Comparison of ENCODE assay signal across 18 cellular contexts in genomic region chr5:1332461-1333001, GRCh38. TPM values are rescaled to one million over a fixed set of nuclear protein-coding genes. Genes with fewer than 3 reads are reported as not detected.
A peak's percentile ranks its signal among the peaks of the same experiment; 100 is the strongest.
DNase-seq lines count a peak whose midpoint lies in the region; ATAC-seq, FAIRE-seq and TF ChIP-seq lines count a peak whose summit lies in the region.
"Had no signal": no experiment of that assay in that cellular context is flagged by ENCODE, and none has a peak within 500 bp of the region (broad histone marks: within the 10 kb centered on the region; RNA-seq: fewer than 3 reads in every experiment).

No MANE protein-coding gene starts in this region.

- BruUV-seq in K562 (replicated peaks; lab: Mats Ljungman, UMichigan), result no TSS peak

- H3K4me3 Mint-ChIP-seq in GM23338, result no peak overlapping the region
- H3K4me3 Mint-ChIP-seq: H9; stimulated activated naive CD8-positive, alpha-beta T cell treated with anti-CD3 and anti-CD28 coated beads, Interleukin-15, Interleukin-2, amounts not matched to agents 100 ng/mL and 50 ng/mL, for 24 hours had no signal

- in situ Hi-C loops in K562 (cut with MboI), result no loop called here

- no peak overlapping the region for H3K27ac Mint-ChIP-seq in GM23338
- H3K27ac Mint-ChIP-seq: H9; stimulated activated naive CD8-positive, alpha-beta T cell treated with anti-CD3 and anti-CD28 coated beads, Interleukin-15, Interleukin-2, amounts not matched to agents 100 ng/mL and 50 ng/mL, for 24 hours had no signal

- H3K4me1 ChIP-seq in GM23338 (ENCODE audit: insufficient read depth), result no peaks in the 10 kb centered on the region
- H3K4me1 ChIP-seq in K562 (replicated peaks in 1 of 2; ENCODE audit: control insufficient read depth in 2 of 2, insufficient read depth in 2 of 2, low read length in 2 of 2), result peaks cover 0 to 27% of the 10 kb centered on the region in 2 experiments; a peak in 2 of 5 replicates
- H3K4me1 ChIP-seq: parathyroid adenoma had no signal

- no peak overlapping the region for H3K9ac ChIP-seq in K562 (ENCODE audit: insufficient read depth in 1 of 2, low read depth in 2 of 2, low read length in 2 of 2)
- H3K9ac ChIP-seq: parathyroid adenoma had no signal

- intact Hi-C loops in K562 (cut with micrococcal nuclease), result no loop called here
- intact Hi-C loops in posterior vena cava (cut with DNase I), result no loop called here

- H3K4me3 ChIP-seq in GM23338 (no peak overlapping the region), K562 (no peak overlapping the region)

- H3K4me2 ChIP-seq in GM23338 (no peak overlapping the region), K562 (ENCODE audit: insufficient read depth, low read length) (no peak overlapping the region)

- H3K27ac ChIP-seq in GM23338 (ENCODE audit: low read depth) (no peak overlapping the region), K562 (ENCODE audit: extremely low read depth, low read depth, low read length) (peak overlapping the region; percentile 29; the same call in 1 of the 3 replicates)
- H3K27ac ChIP-seq: parathyroid adenoma had no signal

- POLR2A ChIA-PET in K562 (lab: Yijun Ruan, JAX), result no interaction called here

- H3K36me3 ChIP-seq in GM23338 (ENCODE audit: insufficient read depth) (peaks cover 26% of the 10 kb centered on the region), K562 (ENCODE audit: control insufficient read depth, insufficient read depth, low read length) (peaks cover 84% of the 10 kb centered on the region)

- H4K20me1 ChIP-seq in GM23338 (replicated peaks; ENCODE audit: insufficient read depth) (0 out of 2 replicates have a peak, but pooled peaks cover 5% of the 10 kb centered on the region), K562 (replicated peaks; ENCODE audit: control insufficient read depth, insufficient read depth, low read length) (peaks cover 30% of the 10 kb centered on the region)

- no peak for TF ChIP-seq RAD21 in K562 (CRISPR knock-in tag; conservative IDR thresholded peaks at IDR 0.05 in 1 of 2, IDR thresholded peaks at IDR 0.05 in 1 of 2)

- peaks cover 13% of the 10 kb centered on the region for H3K27me3 Mint-ChIP-seq in GM23338 (ENCODE audit: insufficient read depth, low read depth, poor library complexity)
- H3K27me3 Mint-ChIP-seq: stimulated activated naive CD8-positive, alpha-beta T cell treated with anti-CD3 and anti-CD28 coated beads, Interleukin-15, Interleukin-2, amounts not matched to agents 100 ng/mL and 50 ng/mL, for 24 hours had no signal

- TF ChIP-seq CTCF in GM23338 (conservative IDR thresholded peaks at IDR 0.05; ENCODE audit: low read depth in 2 of 2) (no peak), K562 (IDR thresholded peaks at IDR 0.05 in 2 of 3, conservative IDR thresholded peaks at IDR 0.05 in 1 of 3; ENCODE audit: insufficient read depth in 2 of 3, low read depth in 1 of 3, low read length in 3 of 3) (no peak)

- H3K4me1 Mint-ChIP-seq in GM23338, result peaks cover 2% of the 10 kb centered on the region; the same call in 1 of the 3 replicates

- H3F3A ChIP-seq in GM23338 (replicated peaks; ENCODE audit: low read depth), result no peaks in the 10 kb centered on the region

- no peaks in the 10 kb centered on the region; the same call in 2 of the 3 replicates for H3K9me3 Mint-ChIP-seq in GM23338
- H3K9me3 Mint-ChIP-seq: H9; stimulated activated naive CD8-positive, alpha-beta T cell treated with anti-CD3 and anti-CD28 coated beads, Interleukin-15, Interleukin-2, amounts not matched to agents 100 ng/mL and 50 ng/mL, for 24 hours had no signal

- CTCF ChIA-PET in K562 (lab: Yijun Ruan, JAX; ENCODE audit: low intra/inter-chr PET ratio), result no interaction called here

- no peaks in the 10 kb centered on the region for H3K9me3 ChIP-seq in K562 (replicated peaks; ENCODE audit: control insufficient read depth, insufficient read depth, low read depth, low read length)

- H2AFZ ChIP-seq in GM23338 (no peak overlapping the region), K562 (ENCODE audit: low read depth, low read length) (no peak overlapping the region)
- H2AFZ ChIP-seq: parathyroid adenoma had no signal

- DNase-seq in GM23338 (ENCODE audit: low spot score), result no peak
- DNase-seq in NAMALWA (ENCODE audit: low spot score), result peak; percentile 69
- DNase-seq in K562 (ENCODE audit: extremely low read depth in 1 of 4, low spot score in 3 of 4), result peak in 2 of 4 experiments; percentile 27 to 43
- peak; percentile 74 for DNase-seq in posterior vena cava (ENCODE audit: low spot score)
- DNase-seq in activated gamma-delta T cell (lab: John Stamatoyannopoulos, UW), result no peak
- no peak for DNase-seq in urothelium cell line (ENCODE audit: low spot score)
- DNase-seq in erythroblast (lab: John Stamatoyannopoulos, UW), result no peak
- DNase-seq: activated CD4-positive, CD25-positive, alpha-beta regulatory T cell treated with anti-CD3 and anti-CD28 coated beads, Interleukin-2, amount 50 U/mL, for 72 hours; cerebellar nuclear complex; glutamatergic neuron; H9; islet precursor cell; NCI-H1694 treated with DMSO at 0.1 percent for 48 hours; NCI-H524 had no signal

- TF ChIP-seq EP300 in K562 (IDR thresholded peaks at IDR 0.05; ENCODE audit: low read length), result no peak

- peak; percentile 42 for FAIRE-seq in K562 (lab: Jason Lieb, UNC)
- no peak for FAIRE-seq in urothelium cell line (lab: Jason Lieb, UNC)

- H3K79me2 ChIP-seq in GM23338 (replicated peaks; ENCODE audit: insufficient read depth) (peaks cover 8% of the 10 kb centered on the region; the same call in 1 of the 2 replicates), K562 (ENCODE audit: control insufficient read depth, insufficient read depth, low read length) (peaks cover 6% of the 10 kb centered on the region; the same call in 1 of the 3 replicates)
- H3K79me2 ChIP-seq: parathyroid adenoma had no signal

- peak; percentile 52; the same call in 1 of the 3 replicates for ATAC-seq in GM23338
- ATAC-seq in K562, result peak; percentile 89

- H3K9me2 ChIP-seq in GM23338 (ENCODE audit: insufficient read depth), result no peaks in the 10 kb centered on the region

- TF ChIP-seq POLR2A in K562 (conservative IDR thresholded peaks at IDR 0.05) (no peak), erythroblast (IDR thresholded peaks at IDR 0.05; ENCODE audit: low read length) (no peak)

- no peaks in the 10 kb centered on the region for H3K9me1 ChIP-seq in K562 (ENCODE audit: control insufficient read depth, insufficient read depth, low read length)

- H3K27me3 ChIP-seq in GM23338 (ENCODE audit: insufficient read depth) (no peaks in the 10 kb centered on the region), K562 (ENCODE audit: control insufficient read depth in 2 of 2, insufficient read depth in 2 of 2, low read length in 2 of 2) (no peaks in the 10 kb centered on the region)

- 61% methylated on average over 11 of the region's 11 CpGs for WGBS in K562 (ENCODE audit: insufficient coverage, low coverage, missing lambda C conversion rate)

- H3K36me3 Mint-ChIP-seq in GM23338 (ENCODE audit: low read depth), result peaks cover 81% of the 10 kb centered on the region

TF ChIP-seq in GM23338, 12 proteins besides CTCF, POLR2A, EP300 and RAD21:
- no peak for TF ChIP-seq EZH2 (IDR thresholded peaks at IDR 0.05; ENCODE audit: low read depth, unreplicated experiment)

TF ChIP-seq in K562, 482 proteins besides CTCF, POLR2A, EP300 and RAD21 (continues in another document):
- TF ChIP-seq KDM5B (IDR thresholded peaks at IDR 0.05; ENCODE audit: insufficient replicate concordance, low read depth, low read length) (no peak), ZNF121 (CRISPR knock-in tag; conservative IDR thresholded peaks at IDR 0.05) (peak; percentile 73)

RNA-seq across cellular contexts. Expression of gene CLPTM1L, which starts 12.4 kb away (rescaled TPM):
- total RNA-seq in GM23338 (2014; rRNA removed; shearing (Covaris generic)), result 110 and 142 TPM in 2 replicates
- polyA plus RNA-seq in GM23338 (2016; fragmentation: Nextera tagmentation; extraction: Ambion mirVana) (39.9 and 41.7 TPM in 2 replicates), K562 (2011; rRNA removed) (130 and 184 TPM in 2 replicates), K562 (2014; fragmentation: Illumina TruSeq; extraction: Trizol) (198 and 213 TPM in 2 replicates), K562 (2014; fragmentation: Nextera tagmentation; extraction: Ambion mirVana) (10 to 100 TPM in 1 of 2 experiments, 1 to 10 TPM in 1; 3.5 to 14.1 TPM), K562 (2014; rRNA removed) (180 and 181 TPM in 2 replicates)
- 215 and 519 TPM in 2 replicates for total RNA-seq in K562 (2011; cell fraction: chromatin; rRNA removed; ENCODE audit: low replicate concordance)
- 574 and 584 TPM in 2 replicates for total RNA-seq in K562 (2011; cell fraction: nucleolus; rRNA removed)
- 409 and 456 TPM in 2 replicates for total RNA-seq in K562 (2011; cell fraction: nucleoplasm; rRNA removed)
- total RNA-seq in K562 (2014; rRNA removed) (217 and 249 TPM in 2 replicates), K562 (2014; rRNA removed; fragmentation: Illumina TruSeq; extraction: Trizol) (132 and 136 TPM in 2 replicates), K562 (2015; rRNA removed; fragmentation: Illumina TruSeq; extraction: Trizol) (177 and 179 TPM in 2 replicates), K562 (2021) (145 and 152 TPM in 2 replicates), posterior vena cava (10 to 100 TPM; 56.5 to 65.9 TPM)
- 150 and 221 TPM in 2 replicates for polyA plus RNA-seq in K562 (2011; cell fraction: cytosol; rRNA removed)
- 196 and 245 TPM in 2 replicates for polyA plus RNA-seq in K562 (2011; cell fraction: nucleus; rRNA removed)
- polyA plus RNA-seq in K562 (2012), result 110 and 155 TPM in 2 replicates
- polyA minus RNA-seq in K562 (2011; rRNA and poly(A)+ RNA removed), result 112 and 228 TPM in 2 replicates
- polyA minus RNA-seq in K562 (2011; cell fraction: cytosol; rRNA and poly(A)+ RNA removed), result 74.7 and 93.6 TPM in 2 replicates
- 73.0 and 82.1 TPM in 2 replicates for polyA minus RNA-seq in K562 (2011; cell fraction: nucleus; rRNA and poly(A)+ RNA removed)

RNA-seq across cellular contexts. Expression of gene TERT, which starts 37.7 kb away (rescaled TPM):
- total RNA-seq in GM23338 (2014; rRNA removed; shearing (Covaris generic)), result 36.2 and 46.4 TPM in 2 replicates
- polyA plus RNA-seq in GM23338 (2016; fragmentation: Nextera tagmentation; extraction: Ambion mirVana) (9.1 and 9.8 TPM in 2 replicates), K562 (2011; rRNA removed) (1.4 and 2.7 TPM in 2 replicates), K562 (2014; fragmentation: Illumina TruSeq; extraction: Trizol) (0.48 and 1.00 TPM in 2 replicates), K562 (2014; fragmentation: Nextera tagmentation; extraction: Ambion mirVana) (under 1 TPM in 1 of 2 experiments, not detected in 1; 0.08 TPM), K562 (2014; rRNA removed) (2.2 and 4.5 TPM in 2 replicates)
- 14.2 and 54.7 TPM in 2 replicates for total RNA-seq in K562 (2011; cell fraction: chromatin; rRNA removed; ENCODE audit: low replicate concordance)
- 26.1 and 26.7 TPM in 2 replicates for total RNA-seq in K562 (2011; cell fraction: nucleolus; rRNA removed)
- total RNA-seq in K562 (2011; cell fraction: nucleoplasm; rRNA removed), result 10.8 and 13.8 TPM in 2 replicates
- total RNA-seq in K562 (2014; rRNA removed) (1.7 and 2.5 TPM in 2 replicates), K562 (2014; rRNA removed; fragmentation: Illumina TruSeq; extraction: Trizol) (0.41 and 0.44 TPM in 2 replicates), K562 (2015; rRNA removed; fragmentation: Illumina TruSeq; extraction: Trizol) (0.54 and 0.83 TPM in 2 replicates), K562 (2021) (3.3 and 3.4 TPM in 2 replicates), posterior vena cava (under 1 TPM in 1 of 2 donors, not detected in 1; 0.14 TPM)
- 1.3 and 3.8 TPM in 2 replicates for polyA plus RNA-seq in K562 (2011; cell fraction: cytosol; rRNA removed)
- polyA plus RNA-seq in K562 (2011; cell fraction: nucleus; rRNA removed), result 15.4 and 32.7 TPM in 2 replicates
- polyA plus RNA-seq in K562 (2012), result 1.0 and 1.5 TPM in 2 replicates
- polyA minus RNA-seq in K562 (2011; rRNA and poly(A)+ RNA removed), result 0.69 and 1.6 TPM in 2 replicates
- polyA minus RNA-seq in K562 (2011; cell fraction: cytosol; rRNA and poly(A)+ RNA removed), result 1.7 and 5.3 TPM in 2 replicates
- 8.1 and 11.4 TPM in 2 replicates for polyA minus RNA-seq in K562 (2011; cell fraction: nucleus; rRNA and poly(A)+ RNA removed)
- total RNA-seq: epithelial cell of proximal tubule, mucosa of gallbladder had no signal

Comparison
In these comparisons a context has a peak if more than half of its experiments do, and no peak if none do; other contexts are left out.
1. DNase-seq: peak in NAMALWA (single experiment) and posterior vena cava (single experiment); none in GM23338 (single experiment), activated gamma-delta T cell (single experiment), urothelium cell line (single experiment) and erythroblast (0 of 2).